Comparison of ENCODE assay signal across 25 cellular contexts in the genomic region with DNA sequence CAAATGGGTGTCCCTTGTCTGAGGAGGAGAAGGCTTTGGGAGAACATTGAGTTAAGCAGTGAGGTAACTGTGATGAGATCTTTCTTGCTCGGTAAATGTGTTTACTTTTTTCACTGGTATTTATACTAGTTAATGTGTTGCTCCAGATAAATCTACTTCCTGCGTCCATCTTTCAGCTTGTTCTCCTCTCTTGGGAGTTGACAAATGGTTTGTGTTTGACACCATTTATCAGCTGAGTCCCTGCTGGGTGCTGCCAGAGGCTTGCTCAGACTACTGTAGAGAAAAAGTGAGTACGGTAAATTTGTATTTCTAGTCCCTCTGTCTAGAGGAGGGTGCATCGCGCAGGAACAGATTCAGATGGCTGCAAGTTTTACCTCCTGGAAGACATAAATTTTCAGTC.
"Had no signal": no experiment of that assay in that cellular context is flagged by ENCODE, and none has a peak within 500 bp of the region (broad histone marks: within the 10 kb centered on the region; RNA-seq: fewer than 3 reads in every experiment).

No MANE protein-coding gene starts in this region.

- H3K27ac Mint-ChIP-seq: activated CD4-positive, alpha-beta T cell treated with anti-CD3 and anti-CD28 coated beads, Interleukin-2, amount 10 ng/mL, durations not matched to agents 24 days and 14 days; activated CD8-positive, alpha-beta T cell treated with anti-CD3 and anti-CD28 coated beads for 36 hours; activated naive CD8-positive, alpha-beta T cell treated with anti-CD3 and anti-CD28 coated beads, Interleukin-2, amount 10 ng/mL, durations not matched to agents 7 days and 5 days; activated T-helper 17 cell treated with anti-CD3 and anti-CD28 coated beads, Interleukin-2, amount 50 U/mL, for 72 hours; naive B cell had no signal

- H3K27me3 ChIP-seq: colonic mucosa, tibial nerve had no signal

- H3K36me3 Mint-ChIP-seq: activated naive CD8-positive, alpha-beta T cell treated with anti-CD3 and anti-CD28 coated beads, Interleukin-2, amount 10 ng/mL, durations not matched to agents 7 days and 5 days; brain had no signal

- DNase-seq: activated CD4-positive, alpha-beta T cell treated with anti-CD3 and anti-CD28 coated beads, Interleukin-2, amount 10 ng/mL, durations not matched to agents 24 days and 14 days; activated CD4-positive, CD25-positive, alpha-beta regulatory T cell; activated CD8-positive, alpha-beta T cell treated with anti-CD3 and anti-CD28 coated beads for 36 hours; activated naive CD4-positive, alpha-beta T cell treated with Interleukin-2 at 50 U/mL for 16 hours; activated naive CD8-positive, alpha-beta T cell treated with anti-CD3 and anti-CD28 coated beads, Interleukin-2, amount 10 ng/mL, durations not matched to agents 7 days and 5 days; activated T-cell treated with anti-CD3 and anti-CD28 coated beads, Interleukin-2, amount 50 U/mL, for 1 hour; amygdala; central memory CD4-positive, alpha-beta T cell; colonic mucosa; erythroblast; heart right ventricle; left ventricle myocardium superior; mucosa of descending colon; naive B cell; psoas muscle; right cardiac atrium; stimulated activated naive CD8-positive, alpha-beta T cell treated with anti-CD3 and anti-CD28 coated beads, Interleukin-15, Interleukin-2, amounts not matched to agents 100 U/mL and 50 U/mL, for 24 hours; substantia nigra had no signal

- H3K4me3 Mint-ChIP-seq: activated CD4-positive, alpha-beta T cell treated with anti-CD3 and anti-CD28 coated beads, Interleukin-2, amount 10 ng/mL, durations not matched to agents 24 days and 14 days; activated CD8-positive, alpha-beta T cell treated with anti-CD3 and anti-CD28 coated beads for 36 hours; activated naive CD8-positive, alpha-beta T cell treated with anti-CD3 and anti-CD28 coated beads, Interleukin-2, amount 10 ng/mL, durations not matched to agents 7 days and 5 days; activated T-helper 17 cell treated with anti-CD3 and anti-CD28 coated beads, Interleukin-2, amount 50 U/mL, for 72 hours; brain; naive B cell; neural crest cell had no signal

- H3K9me3 ChIP-seq: colonic mucosa, heart right ventricle, mucosa of descending colon, psoas muscle, tibial nerve had no signal

- H3K9me3 Mint-ChIP-seq: activated CD4-positive, alpha-beta T cell treated with anti-CD3 and anti-CD28 coated beads, Interleukin-2, amount 10 ng/mL, durations not matched to agents 24 days and 14 days; activated CD8-positive, alpha-beta T cell treated with anti-CD3 and anti-CD28 coated beads for 36 hours; activated naive CD8-positive, alpha-beta T cell treated with anti-CD3 and anti-CD28 coated beads, Interleukin-2, amount 10 ng/mL, durations not matched to agents 7 days and 5 days; activated T-helper 17 cell treated with anti-CD3 and anti-CD28 coated beads, Interleukin-2, amount 50 U/mL, for 72 hours; naive B cell; neural crest cell had no signal

- H3K36me3 ChIP-seq: colonic mucosa, heart right ventricle, tibial nerve had no signal

- H3K4me1 Mint-ChIP-seq: neural crest cell had no signal

- H3K27me3 Mint-ChIP-seq: activated T-helper 17 cell treated with anti-CD3 and anti-CD28 coated beads, Interleukin-2, amount 50 U/mL, for 72 hours had no signal

- H3K4me3 ChIP-seq: colonic mucosa, heart right ventricle, mucosa of descending colon, psoas muscle, skin epidermis, tibial nerve had no signal

- H3K27ac ChIP-seq: colonic mucosa, heart right ventricle, psoas muscle, skin epidermis, tibial nerve had no signal

- FAIRE-seq: endometrium, urothelium cell line had no signal

- H3K4me1 ChIP-seq: colonic mucosa, heart right ventricle, psoas muscle, tibial nerve had no signal
